27 cellular contexts compared by ENCODE assay signal in genomic region chr2:191026377-191026776, GRCh38. TPM values are rescaled to one million over a fixed set of nuclear protein-coding genes. Genes with fewer than 3 reads are reported as not detected.
DNase-seq lines count a peak whose midpoint lies in the region; ATAC-seq and TF ChIP-seq lines count a peak whose summit lies in the region.
"Had no signal": no experiment of that assay in that cellular context is flagged by ENCODE, and none has a peak within 500 bp of the region (broad histone marks: within the 10 kb centered on the region; RNA-seq: fewer than 3 reads in every experiment).

No MANE protein-coding gene starts in this region.

- no peaks in the 10 kb centered on the region for H3K9me3 Mint-ChIP-seq in activated CD8-positive, alpha-beta T cell treated with anti-CD3 and anti-CD28 coated beads for 36 hours
- H3K9me3 Mint-ChIP-seq in immature natural killer cell, result no peaks in the 10 kb centered on the region
- H3K9me3 Mint-ChIP-seq: stimulated activated naive B cell treated with anti-CD40 and anti-IgM and Interleukin-4, amounts not matched to agents 10 μg/mL and 1 μg/mL and 100 μg/mL, for 72 hours had no signal

- no peak for TF ChIP-seq EP300 in ovary (IDR thresholded peaks at IDR 0.05)

- no peaks in the 10 kb centered on the region for H3K27me3 Mint-ChIP-seq in activated CD8-positive, alpha-beta T cell treated with anti-CD3 and anti-CD28 coated beads for 36 hours
- H3K27me3 Mint-ChIP-seq in immature natural killer cell (ENCODE audit: low read depth in 3 of 3), result peaks cover 0 to 15% (median 8%) of the 10 kb centered on the region in 3 donors

- WGBS in ovary, 3 donors, result 44% methylated on average over 2 of the region's 2 CpGs

- ATAC-seq in Right ventricle myocardium inferior (peak; percentile 20), HG02571 (IDR thresholded peaks at IDR 0.05; ENCODE audit: unreplicated experiment) (no peak)
- peak; percentile 48 for ATAC-seq in activated CD8-positive, alpha-beta T cell treated with anti-CD3 and anti-CD28 coated beads for 36 hours
- ATAC-seq: gastroesophageal sphincter; left ventricle myocardium superior; SK-N-SH treated with all-trans-retinoic acid at 6 μM for 48 hours; stimulated activated naive B cell treated with anti-CD40 and anti-IgM and Interleukin-4, amounts not matched to agents 10 μg/mL and 1 μg/mL and 100 μg/mL, for 72 hours had no signal

- POLR2A ChIA-PET in activated CD8-positive, alpha-beta T cell treated with anti-CD3 and anti-CD28 coated beads for 36 hours (lab: Charles Lee), result interaction anchor here (0.6 to 8.7 kb wide), 5 partner anchors 13 to 319 kb away, joined by 3 to 178 read pairs (median 3); partner anchors contain the start of gene STAT1

- intact Hi-C loops in Right ventricle myocardium inferior (cut with DNase I), result no loop called here
- intact Hi-C loops in left ventricle myocardium inferior (cut with micrococcal nuclease), result no loop called here
- intact Hi-C loops in activated CD8-positive, alpha-beta T cell treated with anti-CD3 and anti-CD28 coated beads for 36 hours (cut with micrococcal nuclease), result no loop called here
- intact Hi-C loops in ovary (cut with DNase I), result loop anchor here in 1 of 4 donors (10.0 kb wide), 1 partner anchor 242 kb away; no protein-coding TSS in a partner anchor

- CTCF ChIA-PET in activated CD8-positive, alpha-beta T cell treated with anti-CD3 and anti-CD28 coated beads for 36 hours (lab: Charles Lee), result interaction anchor here (0.9 to 1.5 kb wide), 2 partner anchors 37 to 129 kb away, joined by 3 to 4 read pairs; no protein-coding TSS in a partner anchor

- H3K4me1 Mint-ChIP-seq in activated CD8-positive, alpha-beta T cell treated with anti-CD3 and anti-CD28 coated beads for 36 hours (ENCODE audit: low read depth), result peaks cover 58% of the 10 kb centered on the region
- peaks cover 42 to 57% of the 10 kb centered on the region in 2 donors for H3K4me1 Mint-ChIP-seq in immature natural killer cell

- H3K4me3 ChIP-seq in left ventricle myocardium inferior, result no peak overlapping the region
- no peak overlapping the region for H3K4me3 ChIP-seq in ovary
- H3K4me3 ChIP-seq: esophagus muscularis mucosa, gastroesophageal sphincter, HAP-1, right atrium auricular region had no signal

- no peak overlapping the region for H3K4me3 Mint-ChIP-seq in activated CD8-positive, alpha-beta T cell treated with anti-CD3 and anti-CD28 coated beads for 36 hours
- H3K4me3 Mint-ChIP-seq in immature natural killer cell, result no peak overlapping the region
- H3K4me3 Mint-ChIP-seq: stimulated activated naive B cell treated with anti-CD40 and anti-IgM and Interleukin-4, amounts not matched to agents 10 μg/mL and 1 μg/mL and 100 μg/mL, for 72 hours had no signal

- peaks cover 43% of the 10 kb centered on the region for H3K36me3 Mint-ChIP-seq in activated CD8-positive, alpha-beta T cell treated with anti-CD3 and anti-CD28 coated beads for 36 hours (ENCODE audit: low read depth)
- peaks cover 0 to 23% (median 14%) of the 10 kb centered on the region in 3 donors for H3K36me3 Mint-ChIP-seq in immature natural killer cell

- H3K27ac ChIP-seq in left ventricle myocardium inferior (replicated peaks), result no peak overlapping the region
- no peak overlapping the region for H3K27ac ChIP-seq in ovary
- H3K27ac ChIP-seq: brain microvascular endothelial cell, esophagus muscularis mucosa, gastroesophageal sphincter, parathyroid adenoma, right atrium auricular region, WERI-Rb-1 had no signal

- no peak for TF ChIP-seq CTCF in left ventricle myocardium inferior (IDR thresholded peaks at IDR 0.05; ENCODE audit: borderline replicate concordance)
- TF ChIP-seq CTCF in activated CD8-positive, alpha-beta T cell treated with anti-CD3 and anti-CD28 coated beads for 36 hours (IDR thresholded peaks at IDR 0.05), result no peak
- TF ChIP-seq CTCF in ovary (IDR thresholded peaks at IDR 0.05), result no peak

- H3K36me3 ChIP-seq in left ventricle myocardium inferior, result no peaks in the 10 kb centered on the region
- H3K36me3 ChIP-seq in ovary, result no peaks in the 10 kb centered on the region
- H3K36me3 ChIP-seq: brain microvascular endothelial cell, esophagus muscularis mucosa, gastroesophageal sphincter, HAP-1, right atrium auricular region, WERI-Rb-1 had no signal

- H3K4me1 ChIP-seq in left ventricle myocardium inferior, result peaks cover 10% of the 10 kb centered on the region
- no peaks in the 10 kb centered on the region for H3K4me1 ChIP-seq in ovary (ENCODE audit: insufficient read depth)

- no peak for DNase-seq in Right ventricle myocardium inferior (ENCODE audit: missing footprints)
- no peak for DNase-seq in left ventricle myocardium inferior
- peak; percentile 55 for DNase-seq in activated CD8-positive, alpha-beta T cell treated with anti-CD3 and anti-CD28 coated beads for 36 hours
- no peak for DNase-seq in immature natural killer cell
- DNase-seq in ovary, result no peak
- no peak for DNase-seq in NOMO-1 treated with dmso at 0.1 percent for 144 hours (lab: John Stamatoyannopoulos, UW; ENCODE audit: unreplicated experiment)
- DNase-seq: brain microvascular endothelial cell; C1 segment of cervical spinal cord; effector memory CD4-positive, alpha-beta T cell; hippocampal formation; left ventricle myocardium superior; midbrain; NCI-H1105 treated with DMSO at 0.1 percent for 48 hours; NCI-H2029 treated with DMSO at 0.1 percent for 48 hours; NCI-H345; NCI-H748 treated with DMSO at 0.1 percent for 48 hours; stimulated activated CD4-positive, alpha-beta T cell treated with anti-CD3 and anti-CD28 coated beads, Interleukin-2, amount 100 ng/mL, for 48 hours; stimulated activated naive B cell treated with anti-CD40 and anti-IgM and Interleukin-4, amounts not matched to agents 10 μg/mL and 1 μg/mL and 100 μg/mL, for 72 hours; T-helper 9 cell; WERI-Rb-1 had no signal

- peak overlapping the region; percentile 56 for H3K27ac Mint-ChIP-seq in activated CD8-positive, alpha-beta T cell treated with anti-CD3 and anti-CD28 coated beads for 36 hours
- peak overlapping the region; percentile 41 to 88 (median 70) for H3K27ac Mint-ChIP-seq in immature natural killer cell
- H3K27ac Mint-ChIP-seq: stimulated activated naive B cell treated with anti-CD40 and anti-IgM and Interleukin-4, amounts not matched to agents 10 μg/mL and 1 μg/mL and 100 μg/mL, for 72 hours had no signal

- no peak for TF ChIP-seq POLR2A in ovary (IDR thresholded peaks at IDR 0.05)

- H3K9me3 ChIP-seq in left ventricle myocardium inferior (replicated peaks) (no peaks in the 10 kb centered on the region), ovary (no peaks in the 10 kb centered on the region)
- H3K9me3 ChIP-seq: esophagus muscularis mucosa, gastroesophageal sphincter, HAP-1, right atrium auricular region had no signal

- no peaks in the 10 kb centered on the region for H3K27me3 ChIP-seq in left ventricle myocardium inferior (ENCODE audit: low read depth)
- H3K27me3 ChIP-seq in ovary, result no peaks in the 10 kb centered on the region
- H3K27me3 ChIP-seq: brain microvascular endothelial cell, gastroesophageal sphincter, right atrium auricular region had no signal

RNA-seq across cellular contexts. Expression of gene STAT1, which starts 12.4 kb away (rescaled TPM):
- total RNA-seq in Right ventricle myocardium inferior (35.5 TPM), left ventricle myocardium inferior (42.2 TPM), ovary (10 to 100 TPM; 27.3 to 57.6 (median 46.4) TPM)
- total RNA-seq in activated CD8-positive, alpha-beta T cell treated with anti-CD3 and anti-CD28 coated beads for 36 hours, result 100 to 1,000 TPM; 293 to 311 TPM
- polyA plus RNA-seq in immature natural killer cell (100 to 1,000 TPM in 1 of 3 donors, 10 to 100 TPM in 2; 79.4 to 121 (median 99.4) TPM), ovary (10 to 100 TPM; 30.5 to 89.2 TPM)
